ENCODE assay signal across 11 cellular contexts in genomic region chr13:99018418-99019180, GRCh38. TPM values are rescaled to one million over a fixed set of nuclear protein-coding genes. Genes with fewer than 3 reads are reported as not detected.
A peak's percentile ranks its signal among the peaks of the same experiment; 100 is the strongest.
DNase-seq lines count a peak whose midpoint lies in the region; ATAC-seq, FAIRE-seq and TF ChIP-seq lines count a peak whose summit lies in the region.
"Had no signal": no experiment of that assay in that cellular context is flagged by ENCODE, and none has a peak within 500 bp of the region (broad histone marks: within the 10 kb centered on the region; RNA-seq: fewer than 3 reads in every experiment).

No MANE protein-coding gene starts in this region.

- H3K9ac ChIP-seq in astrocyte (ENCODE audit: low read length) = no peak overlapping the region

- peak overlapping the region; percentile 79 for H3K27ac Mint-ChIP-seq in astrocyte (ENCODE audit: unreplicated experiment)
- H3K27ac Mint-ChIP-seq: nephron had no signal

- H3K9me3 Mint-ChIP-seq in astrocyte (ENCODE audit: unreplicated experiment) = no peaks in the 10 kb centered on the region
- H3K9me3 Mint-ChIP-seq: nephron had no signal

- POLR2A ChIA-PET in AG04449 (lab: Yijun Ruan, JAX) = no interaction called here

- no peak for TF ChIP-seq CTCF in AG04449 (IDR thresholded peaks at IDR 0.05; ENCODE audit: insufficient read depth, low read length, missing control alignments)
- no peak for TF ChIP-seq CTCF in astrocyte (IDR thresholded peaks at IDR 0.05; ENCODE audit: insufficient read depth, low read depth, low read length)
- TF ChIP-seq CTCF in upper lobe of left lung (IDR thresholded peaks at IDR 0.05) = no peak

- no peaks in the 10 kb centered on the region for H3K36me3 Mint-ChIP-seq in astrocyte (ENCODE audit: low read depth, unreplicated experiment)

- DNase-seq in AG04449 (ENCODE audit: low read depth, low spot score) = peak; percentile 45
- peak; percentile 54 for DNase-seq in HCEC 1CT
- peak; percentile 84 for DNase-seq in astrocyte (ENCODE audit: low read depth)
- DNase-seq in hepatic stellate cell (ENCODE audit: low spot score) = peak; percentile 10
- DNase-seq in upper lobe of left lung = no peak
- no peak for DNase-seq in cortex of kidney (lab: John Stamatoyannopoulos, UW)
- DNase-seq: NCI-H2081; stimulated activated CD4-positive, alpha-beta T cell treated with anti-CD3 and anti-CD28 coated beads, Interleukin-12 subunit alpha, Interleukin-12 subunit beta, amount 100 ng/mL, for 4 hours had no signal

- no peak overlapping the region for H3K4me3 ChIP-seq in AG04449 (ENCODE audit: low read depth, low read length)
- no peak overlapping the region for H3K4me3 ChIP-seq in astrocyte (ENCODE audit: insufficient read depth, low read depth, low read length)
- no peak overlapping the region for H3K4me3 ChIP-seq in upper lobe of left lung

- no peak overlapping the region for H3K4me2 ChIP-seq in astrocyte (ENCODE audit: low read length)

- H3K36me3 ChIP-seq in astrocyte (ENCODE audit: insufficient read depth, low read length) = no peaks in the 10 kb centered on the region
- no peaks in the 10 kb centered on the region for H3K36me3 ChIP-seq in upper lobe of left lung

- no peak overlapping the region for H3K4me3 Mint-ChIP-seq in astrocyte (ENCODE audit: unreplicated experiment)
- H3K4me3 Mint-ChIP-seq: nephron had no signal

- peaks cover 6% of the 10 kb centered on the region for H3K4me1 ChIP-seq in astrocyte (ENCODE audit: insufficient read depth, low read length)
- peaks cover 0 to 31% (median 8%) of the 10 kb centered on the region in 4 donors for H3K4me1 ChIP-seq in upper lobe of left lung

- no peaks in the 10 kb centered on the region for H3K27me3 ChIP-seq in astrocyte (ENCODE audit: insufficient read depth, low read length)
- no peaks in the 10 kb centered on the region for H3K27me3 ChIP-seq in upper lobe of left lung

- H3K79me2 ChIP-seq in astrocyte (ENCODE audit: insufficient read depth, low read length) = no peaks in the 10 kb centered on the region

- ATAC-seq in HG02759 (IDR thresholded peaks at IDR 0.05; ENCODE audit: unreplicated experiment) = no peak
- no peak for ATAC-seq in HG03521 (IDR thresholded peaks at IDR 0.05; ENCODE audit: unreplicated experiment)
- ATAC-seq in upper lobe of left lung (ENCODE audit: low FRiP score in 2 of 2) = no peak

- H3K27ac ChIP-seq in astrocyte (ENCODE audit: low read depth, low read length) = peak overlapping the region; percentile 32
- H3K27ac ChIP-seq in upper lobe of left lung = no peak overlapping the region

- no peaks in the 10 kb centered on the region for H3K27me3 Mint-ChIP-seq in astrocyte (ENCODE audit: low read depth, unreplicated experiment)

- WGBS in upper lobe of left lung, 2 donors = 94 to 96% methylated on average over 3 of the region's 3 CpGs

- no peak for TF ChIP-seq EP300 in upper lobe of left lung (IDR thresholded peaks at IDR 0.05)

- H3K9me3 ChIP-seq in astrocyte (ENCODE audit: insufficient read depth, low read depth, low read length) (no peaks in the 10 kb centered on the region), upper lobe of left lung (no peaks in the 10 kb centered on the region)

- FAIRE-seq in astrocyte (lab: Jason Lieb, UNC) = peak; percentile 41

- peaks cover 10% of the 10 kb centered on the region for H3K4me1 Mint-ChIP-seq in astrocyte (ENCODE audit: low read depth, unreplicated experiment)

- CTCF ChIA-PET in AG04449 (lab: Yijun Ruan, JAX) = interaction anchor here (1.0 to 1.5 kb wide), 4 partner anchors 9 to 17 kb away, joined by 3 to 6 read pairs (median 4); no protein-coding TSS in a partner anchor

- H2AFZ ChIP-seq in astrocyte (ENCODE audit: low read depth, low read length) = no peak overlapping the region

- no peak for TF ChIP-seq POLR2A in upper lobe of left lung (IDR thresholded peaks at IDR 0.05)

- no peaks in the 10 kb centered on the region for H4K20me1 ChIP-seq in astrocyte (ENCODE audit: insufficient read depth, low read length)

RNA-seq across cellular contexts. Expression of gene DOCK9, which starts 40.7 kb away (rescaled TPM):
- total RNA-seq in astrocyte (43.5 and 56.3 TPM in 2 replicates), upper lobe of left lung (100 to 1,000 TPM; 155 to 284 (median 170) TPM)

Comparison
In these comparisons a context has a peak if more than half of its experiments do, and no peak if none do; other contexts are left out.
1. DNase-seq: peak in AG04449 (single experiment), HCEC 1CT (single experiment), astrocyte (single experiment) and hepatic stellate cell (single experiment); none in upper lobe of left lung (0 of 2) and cortex of kidney (single experiment).